ENCODE assay signal across 1 cellular context in genomic region chr21:36708512-36709029, GRCh38.
TF ChIP-seq lines count a peak whose summit lies in the region.

No MANE protein-coding gene starts in this region.

TF ChIP-seq in GM12878, 131 proteins besides CTCF, POLR2A, EP300 and RAD21:
- TF ChIP-seq DPF2 (IDR thresholded peaks at IDR 0.05) = no peak
- TF ChIP-seq SUZ12 (IDR thresholded peaks at IDR 0.05; ENCODE audit: unreplicated experiment) = peak; percentile 15
TF ChIP-seq in GM12878: peak in this region for 1.
